Comparison of ENCODE assay signal across 1 cellular context in the genomic region with DNA sequence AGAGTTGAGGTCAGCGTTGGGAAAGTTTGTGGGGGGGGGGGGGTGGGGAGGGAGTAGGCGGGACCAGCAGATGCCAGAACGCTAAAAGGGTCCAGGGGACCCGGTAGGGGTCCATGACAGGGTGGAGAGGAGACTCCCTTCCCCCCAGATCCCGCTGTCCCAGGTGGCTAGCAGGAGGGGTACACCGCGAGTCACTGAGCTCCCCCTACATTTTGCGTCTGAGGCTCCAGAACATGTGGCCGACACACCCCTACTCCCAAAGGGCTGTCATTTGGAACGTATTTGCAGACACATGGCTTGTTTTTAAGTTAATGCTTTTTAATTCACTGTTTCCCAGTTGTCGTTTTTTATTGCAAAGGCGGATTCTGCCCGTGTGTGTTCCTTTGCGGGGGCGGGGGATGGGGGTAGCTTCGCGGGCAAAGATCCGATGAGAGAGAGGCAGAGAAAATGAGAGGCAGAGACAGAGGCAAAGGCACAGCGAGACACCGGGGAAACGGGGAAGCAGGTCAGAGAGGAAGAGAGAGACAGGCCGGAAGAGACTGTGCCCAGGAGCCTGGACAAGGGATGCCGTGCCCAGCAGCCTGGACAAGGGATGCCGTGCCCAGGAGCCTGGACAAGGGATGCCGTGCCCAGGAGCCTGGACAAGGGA.
A peak's percentile ranks its signal among the peaks of the same experiment; 100 is the strongest.
TF ChIP-seq lines count a peak whose summit lies in the region.

No MANE protein-coding gene starts in this region.

TF ChIP-seq in HEK293, 187 proteins besides CTCF, POLR2A, EP300 and RAD21:
- TF ChIP-seq, protein P1, sequence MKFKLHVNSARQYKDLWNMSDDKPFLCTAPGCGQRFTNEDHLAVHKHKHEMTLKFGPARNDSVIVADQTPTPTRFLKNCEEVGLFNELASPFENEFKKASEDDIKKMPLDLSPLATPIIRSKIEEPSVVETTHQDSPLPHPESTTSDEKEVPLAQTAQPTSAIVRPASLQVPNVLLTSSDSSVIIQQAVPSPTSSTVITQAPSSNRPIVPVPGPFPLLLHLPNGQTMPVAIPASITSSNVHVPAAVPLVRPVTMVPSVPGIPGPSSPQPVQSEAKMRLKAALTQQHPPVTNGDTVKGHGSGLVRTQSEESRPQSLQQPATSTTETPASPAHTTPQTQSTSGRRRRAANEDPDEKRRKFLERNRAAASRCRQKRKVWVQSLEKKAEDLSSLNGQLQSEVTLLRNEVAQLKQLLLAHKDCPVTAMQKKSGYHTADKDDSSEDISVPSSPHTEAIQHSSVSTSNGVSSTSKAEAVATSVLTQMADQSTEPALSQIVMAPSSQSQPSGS (tag by site-specific recombination; IDR thresholded peaks at IDR 0.05; ENCODE audit: low read depth) = no peak
- TF ChIP-seq ZNF48 (tag by site-specific recombination; IDR thresholded peaks at IDR 0.05) = no peak
- TF ChIP-seq, protein P2, sequence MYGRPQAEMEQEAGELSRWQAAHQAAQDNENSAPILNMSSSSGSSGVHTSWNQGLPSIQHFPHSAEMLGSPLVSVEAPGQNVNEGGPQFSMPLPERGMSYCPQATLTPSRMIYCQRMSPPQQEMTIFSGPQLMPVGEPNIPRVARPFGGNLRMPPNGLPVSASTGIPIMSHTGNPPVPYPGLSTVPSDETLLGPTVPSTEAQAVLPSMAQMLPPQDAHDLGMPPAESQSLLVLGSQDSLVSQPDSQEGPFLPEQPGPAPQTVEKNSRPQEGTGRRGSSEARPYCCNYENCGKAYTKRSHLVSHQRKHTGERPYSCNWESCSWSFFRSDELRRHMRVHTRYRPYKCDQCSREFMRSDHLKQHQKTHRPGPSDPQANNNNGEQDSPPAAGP (tag by site-specific recombination; IDR thresholded peaks at IDR 0.05) = no peak
- no peak for TF ChIP-seq WT1 (tag by site-specific recombination; IDR thresholded peaks at IDR 0.05)
- TF ChIP-seq ZNF600 (tag by site-specific recombination; IDR thresholded peaks at IDR 0.05) = peak; percentile 51
- no peak for TF ChIP-seq ZBTB17 (tag by site-specific recombination; IDR thresholded peaks at IDR 0.05)
- TF ChIP-seq KLF1 (tag by site-specific recombination; IDR thresholded peaks at IDR 0.05) = no peak
- peak; percentile 30; the same call in 1 of the 2 replicates for TF ChIP-seq ZFHX2 (tag by site-specific recombination; conservative IDR thresholded peaks at IDR 0.05)
- TF ChIP-seq ZNF521 (tag by site-specific recombination; IDR thresholded peaks at IDR 0.05) = no peak
- TF ChIP-seq BCL11A (tag by site-specific recombination; IDR thresholded peaks at IDR 0.05; ENCODE audit: low read depth) = no peak
- TF ChIP-seq IKZF3 (tag by site-specific recombination; IDR thresholded peaks at IDR 0.05) = no peak
- no peak for TF ChIP-seq BCL11B (tag by site-specific recombination; IDR thresholded peaks at IDR 0.05; ENCODE audit: low read depth)
- TF ChIP-seq, protein P3, sequence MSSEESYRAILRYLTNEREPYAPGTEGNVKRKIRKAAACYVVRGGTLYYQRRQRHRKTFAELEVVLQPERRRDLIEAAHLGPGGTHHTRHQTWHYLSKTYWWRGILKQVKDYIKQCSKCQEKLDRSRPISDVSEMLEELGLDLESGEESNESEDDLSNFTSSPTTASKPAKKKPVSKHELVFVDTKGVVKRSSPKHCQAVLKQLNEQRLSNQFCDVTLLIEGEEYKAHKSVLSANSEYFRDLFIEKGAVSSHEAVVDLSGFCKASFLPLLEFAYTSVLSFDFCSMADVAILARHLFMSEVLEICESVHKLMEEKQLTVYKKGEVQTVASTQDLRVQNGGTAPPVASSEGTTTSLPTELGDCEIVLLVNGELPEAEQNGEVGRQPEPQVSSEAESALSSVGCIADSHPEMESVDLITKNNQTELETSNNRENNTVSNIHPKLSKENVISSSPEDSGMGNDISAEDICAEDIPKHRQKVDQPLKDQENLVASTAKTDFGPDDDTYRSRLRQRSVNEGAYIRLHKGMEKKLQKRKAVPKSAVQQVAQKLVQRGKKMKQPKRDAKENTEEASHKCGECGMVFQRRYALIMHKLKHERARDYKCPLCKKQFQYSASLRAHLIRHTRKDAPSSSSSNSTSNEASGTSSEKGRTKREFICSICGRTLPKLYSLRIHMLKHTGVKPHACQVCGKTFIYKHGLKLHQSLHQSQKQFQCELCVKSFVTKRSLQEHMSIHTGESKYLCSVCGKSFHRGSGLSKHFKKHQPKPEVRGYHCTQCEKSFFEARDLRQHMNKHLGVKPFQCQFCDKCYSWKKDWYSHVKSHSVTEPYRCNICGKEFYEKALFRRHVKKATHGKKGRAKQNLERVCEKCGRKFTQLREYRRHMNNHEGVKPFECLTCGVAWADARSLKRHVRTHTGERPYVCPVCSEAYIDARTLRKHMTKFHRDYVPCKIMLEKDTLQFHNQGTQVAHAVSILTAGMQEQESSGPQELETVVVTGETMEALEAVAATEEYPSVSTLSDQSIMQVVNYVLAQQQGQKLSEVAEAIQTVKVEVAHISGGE (tag by site-specific recombination; conservative IDR thresholded peaks at IDR 0.05; ENCODE audit: low read depth) = no peak
